12 cellular contexts compared by ENCODE assay signal in genomic region chr11:69078930-69079607, GRCh38.
"Had no signal": no experiment of that assay in that cellular context is flagged by ENCODE, and none has a peak within 500 bp of the region (broad histone marks: within the 10 kb centered on the region; RNA-seq: fewer than 3 reads in every experiment).

No MANE protein-coding gene starts in this region.

- H3K27me3 Mint-ChIP-seq: activated naive CD8-positive, alpha-beta T cell treated with anti-CD3 and anti-CD28 coated beads, Interleukin-2, amount 10 ng/mL, durations not matched to agents 7 days and 5 days; naive B cell; progenitor cell of endocrine pancreas; stimulated activated memory B cell treated with anti-CD40 and anti-IgM and Interleukin-4, amounts not matched to agents 10 μg/mL and 1 μg/mL and 100 μg/mL, for 72 hours; type B pancreatic cell had no signal

- ATAC-seq: right cardiac atrium; stimulated activated memory B cell treated with anti-CD40 and anti-IgM and Interleukin-4, amounts not matched to agents 10 μg/mL and 1 μg/mL and 100 μg/mL, for 72 hours had no signal

- H3K4me3 Mint-ChIP-seq: activated naive CD8-positive, alpha-beta T cell treated with anti-CD3 and anti-CD28 coated beads, Interleukin-2, amount 10 ng/mL, durations not matched to agents 7 days and 5 days; naive B cell; stimulated activated memory B cell treated with anti-CD40 and anti-IgM and Interleukin-4, amounts not matched to agents 10 μg/mL and 1 μg/mL and 100 μg/mL, for 72 hours; T-helper 1 cell treated with Interleukin-12 subunit alpha and Interleukin-12 subunit beta and Interleukin-4 antibody, amounts not matched to agents 30 μg/mL and 1 μg/mL, for 36 hours; type B pancreatic cell had no signal

- H3K27ac Mint-ChIP-seq: activated naive CD8-positive, alpha-beta T cell treated with anti-CD3 and anti-CD28 coated beads, Interleukin-2, amount 10 ng/mL, durations not matched to agents 7 days and 5 days; progenitor cell of endocrine pancreas; T-helper 1 cell treated with Interleukin-12 subunit alpha and Interleukin-12 subunit beta and Interleukin-4 antibody, amounts not matched to agents 30 μg/mL and 1 μg/mL, for 36 hours; type B pancreatic cell had no signal

- H3K9me3 Mint-ChIP-seq: activated naive CD8-positive, alpha-beta T cell treated with anti-CD3 and anti-CD28 coated beads, Interleukin-2, amount 10 ng/mL, durations not matched to agents 7 days and 5 days; naive B cell; stimulated activated memory B cell treated with anti-CD40 and anti-IgM and Interleukin-4, amounts not matched to agents 10 μg/mL and 1 μg/mL and 100 μg/mL, for 72 hours; T-helper 1 cell treated with Interleukin-12 subunit alpha and Interleukin-12 subunit beta and Interleukin-4 antibody, amounts not matched to agents 30 μg/mL and 1 μg/mL, for 36 hours; type B pancreatic cell had no signal

- DNase-seq: activated CD4-positive, CD25-positive, alpha-beta regulatory T cell; activated gamma-delta T cell treated with Interleukin-2 at 50 U/mL for 16 hours; activated naive CD8-positive, alpha-beta T cell treated with anti-CD3 and anti-CD28 coated beads, Interleukin-2, amount 10 ng/mL, durations not matched to agents 7 days and 5 days; activated T-cell treated with anti-CD3 and anti-CD28 coated beads, Interleukin-2, amount 50 U/mL, for 48 hours; aorta; naive B cell; substantia nigra had no signal
